ENCODE assay signal across 12 cellular contexts in genomic region chr1:19418503-19418971, GRCh38.
DNase-seq lines count a peak whose midpoint lies in the region; ATAC-seq and TF ChIP-seq lines count a peak whose summit lies in the region.
"Had no signal": no experiment of that assay in that cellular context is flagged by ENCODE, and none has a peak within 500 bp of the region (broad histone marks: within the 10 kb centered on the region; RNA-seq: fewer than 3 reads in every experiment).

No MANE protein-coding gene starts in this region.

- no peak overlapping the region for H3K4me3 Mint-ChIP-seq in activated T-helper 2 cell treated with anti-CD3 and anti-CD28 coated beads, Interferon-gamma antibody, Interleukin-2, Interleukin-4, amounts not matched to agents 10 μg/mL and 5 μg/mL and 100 μg/mL, durations not matched to agents 14 hours and 24 hours and 36 hours (ENCODE audit: low read depth)
- peak overlapping the region; percentile 50 for H3K4me3 Mint-ChIP-seq in type B pancreatic cell

- H3K36me3 Mint-ChIP-seq in activated T-helper 2 cell treated with anti-CD3 and anti-CD28 coated beads, Interferon-gamma antibody, Interleukin-2, Interleukin-4, amounts not matched to agents 10 μg/mL and 5 μg/mL and 100 μg/mL, durations not matched to agents 14 hours and 24 hours and 36 hours (ENCODE audit: low read depth), result peaks cover 37% of the 10 kb centered on the region
- peaks cover 24% of the 10 kb centered on the region for H3K36me3 Mint-ChIP-seq in type B pancreatic cell

- peaks cover 100% of the 10 kb centered on the region for H3K4me1 ChIP-seq in left ventricle myocardium inferior
- H3K4me1 ChIP-seq in right cardiac atrium (ENCODE audit: control insufficient read depth, insufficient read depth, low read length), result peaks cover 18% of the 10 kb centered on the region
- H3K4me1 ChIP-seq: BE2C, HAP-1 had no signal

- no peaks in the 10 kb centered on the region for H3K9me3 Mint-ChIP-seq in activated T-helper 2 cell treated with anti-CD3 and anti-CD28 coated beads, Interferon-gamma antibody, Interleukin-2, Interleukin-4, amounts not matched to agents 10 μg/mL and 5 μg/mL and 100 μg/mL, durations not matched to agents 14 hours and 24 hours and 36 hours
- H3K9me3 Mint-ChIP-seq in type B pancreatic cell, result no peaks in the 10 kb centered on the region

- H3K27ac Mint-ChIP-seq in activated T-helper 2 cell treated with anti-CD3 and anti-CD28 coated beads, Interferon-gamma antibody, Interleukin-2, Interleukin-4, amounts not matched to agents 10 μg/mL and 5 μg/mL and 100 μg/mL, durations not matched to agents 14 hours and 24 hours and 36 hours, result peak overlapping the region; percentile 71
- no peak overlapping the region for H3K27ac Mint-ChIP-seq in type B pancreatic cell

- peak overlapping the region; percentile 74 for H3K27ac ChIP-seq in left ventricle myocardium inferior (replicated peaks)
- no peak overlapping the region for H3K27ac ChIP-seq in right cardiac atrium (ENCODE audit: low read length)

- H3K36me3 ChIP-seq in left ventricle myocardium inferior, result peaks cover 17% of the 10 kb centered on the region
- H3K36me3 ChIP-seq: BE2C had no signal

- H3K9me3 ChIP-seq in left ventricle myocardium inferior (replicated peaks) (no peaks in the 10 kb centered on the region), right cardiac atrium (ENCODE audit: control insufficient read depth, low read length) (no peaks in the 10 kb centered on the region)
- H3K9me3 ChIP-seq: BE2C, HAP-1, neutrophil had no signal

- H3K27me3 ChIP-seq in left ventricle myocardium inferior (ENCODE audit: low read depth) (no peaks in the 10 kb centered on the region), right cardiac atrium (ENCODE audit: control insufficient read depth, insufficient read depth) (no peaks in the 10 kb centered on the region)
- H3K27me3 ChIP-seq: BE2C, neutrophil had no signal

- TF ChIP-seq CTCF in left ventricle myocardium inferior (IDR thresholded peaks at IDR 0.05; ENCODE audit: borderline replicate concordance) (no peak), type B pancreatic cell (conservative IDR thresholded peaks at IDR 0.05) (no peak)

- H3K4me3 ChIP-seq in left ventricle myocardium inferior, result no peak overlapping the region
- H3K4me3 ChIP-seq in right cardiac atrium (ENCODE audit: low read length), result no peak overlapping the region
- H3K4me3 ChIP-seq: HAP-1 had no signal

- no peaks in the 10 kb centered on the region for H3K27me3 Mint-ChIP-seq in activated T-helper 2 cell treated with anti-CD3 and anti-CD28 coated beads, Interferon-gamma antibody, Interleukin-2, Interleukin-4, amounts not matched to agents 10 μg/mL and 5 μg/mL and 100 μg/mL, durations not matched to agents 14 hours and 24 hours and 36 hours (ENCODE audit: low read depth)
- no peaks in the 10 kb centered on the region for H3K27me3 Mint-ChIP-seq in type B pancreatic cell

- ATAC-seq in right cardiac atrium, result no peak
- ATAC-seq in left lobe of liver, result peak; percentile 16
- ATAC-seq in HG03521 (IDR thresholded peaks at IDR 0.05; ENCODE audit: unreplicated experiment), result no peak

- peaks cover 31% of the 10 kb centered on the region for H3K4me1 Mint-ChIP-seq in activated T-helper 2 cell treated with anti-CD3 and anti-CD28 coated beads, Interferon-gamma antibody, Interleukin-2, Interleukin-4, amounts not matched to agents 10 μg/mL and 5 μg/mL and 100 μg/mL, durations not matched to agents 14 hours and 24 hours and 36 hours (ENCODE audit: low read depth)
- peaks cover 44% of the 10 kb centered on the region for H3K4me1 Mint-ChIP-seq in type B pancreatic cell (ENCODE audit: unreplicated experiment)

- no peak for DNase-seq in left ventricle myocardium inferior
- DNase-seq in right cardiac atrium, result no peak
- DNase-seq in activated T-helper 2 cell treated with anti-CD3 and anti-CD28 coated beads, Interferon-gamma antibody, Interleukin-2, Interleukin-4, amounts not matched to agents 10 μg/mL and 5 μg/mL and 100 μg/mL, durations not matched to agents 14 hours and 24 hours and 36 hours (ENCODE audit: low spot score), result no peak
- no peak for DNase-seq in left lobe of liver (ENCODE audit: low spot score)
- no peak for DNase-seq in type B pancreatic cell (ENCODE audit: extremely low spot score, unreplicated experiment)
- no peak for DNase-seq in NCI-H187 treated with DMSO at 0.1 percent for 48 hours (lab: John Stamatoyannopoulos, UW)
- DNase-seq in NCI-H446 (lab: John Stamatoyannopoulos, UW), result no peak
- DNase-seq: BE2C, NCI-H69 had no signal

- 60% methylated on average over 5 of the region's 5 CpGs for WGBS in right cardiac atrium

- intact Hi-C loops in left ventricle myocardium inferior (cut with micrococcal nuclease), result no loop called here
- intact Hi-C loops in right cardiac atrium (cut with DNase I), result no loop called here
- intact Hi-C loops in activated T-helper 2 cell treated with anti-CD3 and anti-CD28 coated beads, Interferon-gamma antibody, Interleukin-2, Interleukin-4, amounts not matched to agents 10 μg/mL and 5 μg/mL and 100 μg/mL, durations not matched to agents 14 hours and 24 hours and 36 hours (cut with micrococcal nuclease), result no loop called here
